ENCODE assay signal across 8 cellular contexts in the genomic region with DNA sequence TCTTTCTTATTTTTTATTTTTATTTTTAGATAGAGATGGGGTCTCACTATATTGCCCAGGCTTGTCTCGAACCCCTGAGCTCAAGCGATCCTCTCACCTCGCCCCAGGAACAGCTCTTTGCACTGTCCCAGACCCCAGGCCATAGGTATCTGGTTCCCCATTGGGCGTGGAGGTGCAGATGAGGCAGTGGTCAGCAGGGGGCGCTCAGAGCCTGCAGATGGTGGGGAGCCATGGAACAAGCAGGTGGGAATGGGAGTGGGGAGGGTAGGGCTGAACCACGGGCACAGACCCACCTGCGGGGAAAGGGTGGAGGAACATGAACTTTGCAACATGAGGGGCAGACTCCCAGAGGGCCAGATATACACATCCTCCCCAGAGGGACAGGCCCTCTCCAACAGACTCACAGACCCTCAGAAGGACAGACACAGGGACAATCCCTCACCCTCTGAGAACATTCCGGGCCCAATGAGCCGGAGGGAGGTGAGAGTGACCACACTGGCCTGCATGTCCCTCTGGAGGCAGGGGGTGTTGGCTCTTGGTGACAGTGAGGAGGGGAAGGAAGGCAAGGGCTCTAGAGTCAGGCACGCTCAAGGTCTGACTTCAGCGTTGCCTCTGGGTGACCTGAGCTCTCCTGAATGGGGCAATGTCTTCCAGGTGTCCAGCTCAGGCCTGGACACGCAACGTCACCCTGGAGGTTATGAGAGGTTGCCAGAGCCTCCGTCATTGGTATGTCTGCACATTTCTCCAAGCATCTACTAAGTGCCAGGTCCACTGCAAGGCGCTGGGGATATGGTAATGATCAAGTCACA. TPM values are rescaled to one million over a fixed set of nuclear protein-coding genes. Genes with fewer than 3 reads are reported as not detected.
DNase-seq lines count a peak whose midpoint lies in the region; ATAC-seq and TF ChIP-seq lines count a peak whose summit lies in the region.

No MANE protein-coding gene starts in this region.

- H3K4me1 ChIP-seq in breast epithelium, result peaks cover under 1% of the 10 kb centered on the region in 2 donors

- TF ChIP-seq CTCF in WI38 (IDR thresholded peaks at IDR 0.05; ENCODE audit: low read depth, low read length) (peak; percentile 96), breast epithelium (IDR thresholded peaks at IDR 0.05) (peak; percentile 90 to 99 (median 96))

- H3K27me3 ChIP-seq in breast epithelium, result no peaks in the 10 kb centered on the region

- H3K36me3 ChIP-seq in breast epithelium, result no peaks in the 10 kb centered on the region

- H3K4me3 ChIP-seq in WI38 (ENCODE audit: low read depth, low read length) (no peak overlapping the region), breast epithelium (no peak overlapping the region)

- ATAC-seq in GM18867 (IDR thresholded peaks at IDR 0.05; ENCODE audit: unreplicated experiment), result no peak

- peak; percentile 72 to 79 for DNase-seq in NCI-H2081 (lab: John Stamatoyannopoulos, UW)
- DNase-seq in NCI-H2081 treated with DMSO at 0.1 percent for 48 hours (lab: John Stamatoyannopoulos, UW), result no peak
- DNase-seq in NCI-H187 (lab: John Stamatoyannopoulos, UW), result peak; percentile 29 to 73
- DNase-seq in breast epithelium (ENCODE audit: low spot score in 2 of 2), result peak; percentile 88 to 92
- peak; percentile 94 for DNase-seq in islet precursor cell
- peak; percentile 55 to 69 for DNase-seq in stimulated activated CD4-positive, alpha-beta T cell treated with anti-CD3 and anti-CD28 coated beads, Interleukin-1b, Interleukin-23, amount 100 ng/mL, for 4 hours (ENCODE audit: low read depth in 2 of 2)

- H3K27ac ChIP-seq in breast epithelium, result peak overlapping the region; percentile 88 to 100

- intact Hi-C loops in breast epithelium (cut with DNase I; ENCODE audit: low total_unique reads), result loop anchor here (5.0 kb wide), 1 partner anchor 170 kb away; no protein-coding TSS in a partner anchor

- H3K9me3 ChIP-seq in breast epithelium, result no peaks in the 10 kb centered on the region

- no peak for TF ChIP-seq POLR2A in breast epithelium (IDR thresholded peaks at IDR 0.05)

RNA-seq across cellular contexts. Expression of gene KRT80, which starts 34.9 kb away (rescaled TPM):
- total RNA-seq in breast epithelium, result 1 to 10 TPM in 2 of 3 donors, not detected in 1; 2.9 to 9.8 TPM
